11 cellular contexts compared by ENCODE assay signal in the genomic region with DNA sequence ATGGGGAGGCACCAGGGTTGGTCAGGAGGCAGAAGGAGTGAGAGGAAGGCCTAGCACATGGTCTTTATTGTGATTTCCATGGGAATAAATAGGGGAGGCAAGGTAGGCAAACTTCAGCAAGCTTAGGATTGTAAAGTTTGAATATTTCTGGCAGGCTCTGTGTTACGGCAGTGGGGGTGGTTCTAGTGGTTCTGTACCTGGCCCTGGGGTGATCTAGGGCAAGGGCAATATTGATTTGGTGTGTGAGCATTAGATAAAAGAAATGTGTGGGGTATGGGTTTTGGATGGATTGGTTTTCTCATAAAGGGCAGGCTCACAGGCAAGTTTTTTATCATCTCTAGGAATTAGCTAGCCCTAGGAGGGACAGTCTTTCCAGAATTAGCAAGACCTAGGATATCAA.
"Had no signal": no experiment of that assay in that cellular context is flagged by ENCODE, and none has a peak within 500 bp of the region (broad histone marks: within the 10 kb centered on the region; RNA-seq: fewer than 3 reads in every experiment).

No MANE protein-coding gene starts in this region.

- H3K27ac ChIP-seq: GM23248 had no signal

- H3K4me1 ChIP-seq: HAP-1 had no signal

- H3K9me3 ChIP-seq: HAP-1 had no signal

- H3K36me3 ChIP-seq: HAP-1 had no signal

- DNase-seq: GM23248, GOT3, H7, H9, HCEC 1CT, HFFc6 had no signal

- H3K4me2 ChIP-seq: GM23338 had no signal

- H2AFZ ChIP-seq: GM23248, GM23338 had no signal

- H3K4me3 ChIP-seq: GM23248, GM23338, HAP-1 had no signal

- H3K9ac ChIP-seq: GM23248 had no signal

- FAIRE-seq: H1, H54 had no signal

- ATAC-seq: GM23338, HCT116 had no signal
